42 cellular contexts compared by ENCODE assay signal in genomic region chr22:40875111-40875510, GRCh38. TPM values are rescaled to one million over a fixed set of nuclear protein-coding genes. Genes with fewer than 3 reads are reported as not detected.
"Had no signal": no experiment of that assay in that cellular context is flagged by ENCODE, and none has a peak within 500 bp of the region (broad histone marks: within the 10 kb centered on the region; RNA-seq: fewer than 3 reads in every experiment).

No MANE protein-coding gene starts in this region.

- H3K27ac ChIP-seq: ascending aorta, cardiac muscle cell, VCaP had no signal

- DNase-seq: activated B cell treated with CpG ODN at 0.5 μM for 24 hours; activated CD4-positive, alpha-beta memory T cell treated with anti-CD3 and anti-CD28 coated beads for 36 hours; activated CD4-positive, alpha-beta T cell treated with anti-CD3 and anti-CD28 coated beads for 4 hours; activated CD4-positive, alpha-beta T cell treated with anti-CD3 and anti-CD28 coated beads, Interleukin-2, amount 10 ng/mL, durations not matched to agents 24 days and 14 days; activated CD4-positive, alpha-beta T cell treated with anti-CD3 and anti-CD28 coated beads, Interleukin-2, amount 50 U/mL, for 1 hour; activated CD4-positive, alpha-beta T cell treated with anti-CD3 and anti-CD28 coated beads, Interleukin-2, amount 50 U/mL, for 4 hours; activated CD4-positive, CD25-positive, alpha-beta regulatory T cell treated with anti-CD3 and anti-CD28 coated beads, Interleukin-2, amount 50 U/mL, for 72 hours; activated CD8-positive, alpha-beta memory T cell treated with anti-CD3 and anti-CD28 coated beads, Interleukin-2, amount 50 U/mL, for 4 hours; activated CD8-positive, alpha-beta T cell treated with anti-CD3 and anti-CD28 coated beads for 36 hours; activated effector memory CD4-positive, alpha-beta T cell treated with anti-CD3 and anti-CD28 coated beads, Interleukin-2, amount 50 U/mL, for 16 hours; activated gamma-delta T cell treated with Interleukin-2 at 50 U/mL for 16 hours; activated naive CD4-positive, alpha-beta T cell; activated naive CD4-positive, alpha-beta T cell treated with anti-CD3 and anti-CD28 coated beads, Interleukin-2, amount 10 ng/mL, durations not matched to agents 7 days and 5 days; activated naive CD8-positive, alpha-beta T cell treated with anti-CD3 and anti-CD28 coated beads, Interleukin-2, amount 10 ng/mL, durations not matched to agents 7 days and 5 days; activated naive CD8-positive, alpha-beta T cell treated with anti-CD3 and anti-CD28 coated beads, Interleukin-2, amount 50 U/mL, for 24 hours; activated T-cell treated with anti-CD3 and anti-CD28 coated beads for 4 hours; activated T-cell treated with anti-CD3 and anti-CD28 coated beads, Interleukin-2, amount 50 U/mL, for 1 hour; activated T-cell treated with anti-CD3 and anti-CD28 coated beads, Interleukin-2, amount 50 U/mL, for 4 hours; activated T-cell treated with anti-CD3 and anti-CD28 coated beads, Interleukin-2, amount 50 U/mL, for 72 hours; amygdala; anterior cingulate cortex; caudate nucleus; cerebellar nuclear complex; T-helper 1 cell; T-helper 2 cell; T-helper 9 cell had no signal

- H3K4me1 Mint-ChIP-seq: activated B cell treated with CpG ODN at 0.5 μM for 24 hours; activated CD4-positive, alpha-beta T cell treated with anti-CD3 and anti-CD28 coated beads, Interleukin-2, amount 10 ng/mL, durations not matched to agents 24 days and 14 days; activated naive CD4-positive, alpha-beta T cell treated with anti-CD3 and anti-CD28 coated beads, Interleukin-2, amount 10 ng/mL, durations not matched to agents 7 days and 5 days; activated naive CD8-positive, alpha-beta T cell treated with anti-CD3 and anti-CD28 coated beads, Interleukin-2, amount 10 ng/mL, durations not matched to agents 7 days and 5 days; activated naive CD8-positive, alpha-beta T cell treated with anti-CD3 and anti-CD28 coated beads, Interleukin-2, amount 50 U/mL, for 24 hours; activated T-helper 17 cell treated with anti-CD3 and anti-CD28 coated beads, Interleukin-2, amount 50 U/mL, for 72 hours; brain; central memory CD8-positive, alpha-beta T cell had no signal

- H3K9me3 ChIP-seq: ascending aorta had no signal

- H3K4me1 ChIP-seq: ascending aorta had no signal

- H3K27ac Mint-ChIP-seq: activated B cell treated with CpG ODN at 0.5 μM for 24 hours; activated CD4-positive, alpha-beta memory T cell treated with anti-CD3 and anti-CD28 coated beads for 36 hours; activated CD4-positive, alpha-beta T cell treated with anti-CD3 and anti-CD28 coated beads, Interleukin-2, amount 10 ng/mL, durations not matched to agents 24 days and 14 days; activated CD8-positive, alpha-beta T cell treated with anti-CD3 and anti-CD28 coated beads for 36 hours; activated naive CD4-positive, alpha-beta T cell treated with anti-CD3 and anti-CD28 coated beads, Interleukin-2, amount 10 ng/mL, durations not matched to agents 7 days and 5 days; activated naive CD4-positive, alpha-beta T cell treated with anti-CD3 and anti-CD28 coated beads, Interleukin-2, amount 50 U/mL, for 24 hours; activated naive CD8-positive, alpha-beta T cell; activated naive CD8-positive, alpha-beta T cell treated with anti-CD3 and anti-CD28 coated beads, Interleukin-2, amount 10 ng/mL, durations not matched to agents 7 days and 5 days; activated naive CD8-positive, alpha-beta T cell treated with anti-CD3 and anti-CD28 coated beads, Interleukin-2, amount 50 U/mL, for 24 hours; activated T-cell treated with anti-CD3 and anti-CD28 coated beads, Interleukin-2, amount 50 U/mL, for 72 hours; activated T-helper 1 cell treated with anti-CD3 and anti-CD28 coated beads, Interleukin-12 subunit alpha, Interleukin-12 subunit beta, Interleukin-2, Interleukin-4 antibody, amounts not matched to agents 30 ng/mL and 10 ng/mL and 1 ng/mL, durations not matched to agents 14 hours and 24 hours and 36 hours; activated T-helper 17 cell treated with anti-CD3 and anti-CD28 coated beads, Interleukin-2, amount 50 U/mL, for 72 hours; brain; T-helper 1 cell treated with Interleukin-12 subunit alpha and Interleukin-12 subunit beta and Interleukin-4 antibody, amounts not matched to agents 30 μg/mL and 1 μg/mL, for 36 hours; T-helper 2 cell treated with Interferon-gamma antibody and Interleukin-4, amounts not matched to agents 5 μg/mL and 100 μg/mL, for 36 hours had no signal

- H3K27me3 ChIP-seq: ascending aorta, cardiac muscle cell had no signal

- ATAC-seq: activated CD8-positive, alpha-beta T cell treated with anti-CD3 and anti-CD28 coated beads for 36 hours; activated naive CD8-positive, alpha-beta T cell treated with anti-CD3 and anti-CD28 coated beads, Interleukin-2, amount 50 U/mL, for 24 hours; activated T-cell treated with anti-CD3 and anti-CD28 coated beads, Interleukin-2, amount 50 U/mL, for 4 hours; activated T-cell treated with anti-CD3 and anti-CD28 coated beads, Interleukin-2, amount 50 U/mL, for 72 hours; activated T-helper 17 cell treated with anti-CD3 and anti-CD28 coated beads, Interleukin-2, amount 50 U/mL, for 72 hours had no signal

- H3K9me3 Mint-ChIP-seq: activated B cell treated with CpG ODN at 0.5 μM for 24 hours; activated CD4-positive, alpha-beta memory T cell treated with anti-CD3 and anti-CD28 coated beads for 36 hours; activated CD4-positive, alpha-beta T cell treated with anti-CD3 and anti-CD28 coated beads, Interleukin-2, amount 10 ng/mL, durations not matched to agents 24 days and 14 days; activated CD8-positive, alpha-beta T cell treated with anti-CD3 and anti-CD28 coated beads for 36 hours; activated naive CD4-positive, alpha-beta T cell treated with anti-CD3 and anti-CD28 coated beads, Interleukin-2, amount 10 ng/mL, durations not matched to agents 7 days and 5 days; activated naive CD4-positive, alpha-beta T cell treated with anti-CD3 and anti-CD28 coated beads, Interleukin-2, amount 50 U/mL, for 24 hours; activated naive CD8-positive, alpha-beta T cell treated with anti-CD3 and anti-CD28 coated beads, Interleukin-2, amount 10 ng/mL, durations not matched to agents 7 days and 5 days; activated naive CD8-positive, alpha-beta T cell treated with anti-CD3 and anti-CD28 coated beads, Interleukin-2, amount 50 U/mL, for 24 hours; activated T-cell treated with anti-CD3 and anti-CD28 coated beads, Interleukin-2, amount 50 U/mL, for 4 hours; activated T-cell treated with anti-CD3 and anti-CD28 coated beads, Interleukin-2, amount 50 U/mL, for 72 hours; activated T-helper 1 cell treated with anti-CD3 and anti-CD28 coated beads, Interleukin-12 subunit alpha, Interleukin-12 subunit beta, Interleukin-2, Interleukin-4 antibody, amounts not matched to agents 30 ng/mL and 10 ng/mL and 1 ng/mL, durations not matched to agents 14 hours and 24 hours and 36 hours; activated T-helper 17 cell treated with anti-CD3 and anti-CD28 coated beads, Interleukin-2, amount 50 U/mL, for 72 hours; brain; central memory CD8-positive, alpha-beta T cell; T-helper 1 cell treated with Interleukin-12 subunit alpha and Interleukin-12 subunit beta and Interleukin-4 antibody, amounts not matched to agents 30 μg/mL and 1 μg/mL, for 36 hours; T-helper 2 cell treated with Interferon-gamma antibody and Interleukin-4, amounts not matched to agents 5 μg/mL and 100 μg/mL, for 36 hours had no signal

- H3K4me3 ChIP-seq: ascending aorta, cardiac muscle cell had no signal

- H3K27me3 Mint-ChIP-seq: activated B cell treated with CpG ODN at 0.5 μM for 24 hours; activated CD4-positive, alpha-beta memory T cell treated with anti-CD3 and anti-CD28 coated beads for 36 hours; activated CD4-positive, alpha-beta T cell treated with anti-CD3 and anti-CD28 coated beads, Interleukin-2, amount 10 ng/mL, durations not matched to agents 24 days and 14 days; activated CD8-positive, alpha-beta T cell treated with anti-CD3 and anti-CD28 coated beads for 36 hours; activated naive CD4-positive, alpha-beta T cell treated with anti-CD3 and anti-CD28 coated beads, Interleukin-2, amount 10 ng/mL, durations not matched to agents 7 days and 5 days; activated naive CD4-positive, alpha-beta T cell treated with anti-CD3 and anti-CD28 coated beads, Interleukin-2, amount 50 U/mL, for 24 hours; activated naive CD8-positive, alpha-beta T cell; activated naive CD8-positive, alpha-beta T cell treated with anti-CD3 and anti-CD28 coated beads, Interleukin-2, amount 10 ng/mL, durations not matched to agents 7 days and 5 days; activated naive CD8-positive, alpha-beta T cell treated with anti-CD3 and anti-CD28 coated beads, Interleukin-2, amount 50 U/mL, for 24 hours; activated T-helper 17 cell treated with anti-CD3 and anti-CD28 coated beads, Interleukin-2, amount 50 U/mL, for 72 hours; brain; central memory CD8-positive, alpha-beta T cell had no signal

- FAIRE-seq: bronchial epithelial cell, TTC549 had no signal

- H3K4me3 Mint-ChIP-seq: activated B cell treated with CpG ODN at 0.5 μM for 24 hours; activated CD4-positive, alpha-beta memory T cell treated with anti-CD3 and anti-CD28 coated beads for 36 hours; activated CD4-positive, alpha-beta T cell treated with anti-CD3 and anti-CD28 coated beads, Interleukin-2, amount 10 ng/mL, durations not matched to agents 24 days and 14 days; activated CD8-positive, alpha-beta T cell treated with anti-CD3 and anti-CD28 coated beads for 36 hours; activated naive CD4-positive, alpha-beta T cell treated with anti-CD3 and anti-CD28 coated beads, Interleukin-2, amount 10 ng/mL, durations not matched to agents 7 days and 5 days; activated naive CD4-positive, alpha-beta T cell treated with anti-CD3 and anti-CD28 coated beads, Interleukin-2, amount 50 U/mL, for 24 hours; activated naive CD8-positive, alpha-beta T cell; activated naive CD8-positive, alpha-beta T cell treated with anti-CD3 and anti-CD28 coated beads, Interleukin-2, amount 10 ng/mL, durations not matched to agents 7 days and 5 days; activated naive CD8-positive, alpha-beta T cell treated with anti-CD3 and anti-CD28 coated beads, Interleukin-2, amount 50 U/mL, for 24 hours; activated T-cell treated with anti-CD3 and anti-CD28 coated beads, Interleukin-2, amount 50 U/mL, for 4 hours; activated T-cell treated with anti-CD3 and anti-CD28 coated beads, Interleukin-2, amount 50 U/mL, for 72 hours; activated T-helper 1 cell treated with anti-CD3 and anti-CD28 coated beads, Interleukin-12 subunit alpha, Interleukin-12 subunit beta, Interleukin-2, Interleukin-4 antibody, amounts not matched to agents 30 ng/mL and 10 ng/mL and 1 ng/mL, durations not matched to agents 14 hours and 24 hours and 36 hours; activated T-helper 17 cell treated with anti-CD3 and anti-CD28 coated beads, Interleukin-2, amount 50 U/mL, for 72 hours; brain; central memory CD8-positive, alpha-beta T cell; T-helper 1 cell treated with Interleukin-12 subunit alpha and Interleukin-12 subunit beta and Interleukin-4 antibody, amounts not matched to agents 30 μg/mL and 1 μg/mL, for 36 hours; T-helper 2 cell treated with Interferon-gamma antibody and Interleukin-4, amounts not matched to agents 5 μg/mL and 100 μg/mL, for 36 hours had no signal

RNA-seq across cellular contexts. Expression of gene DNAJB7, which starts 13.2 kb away (rescaled TPM):
- total RNA-seq: activated B cell treated with CpG ODN at 0.5 μM for 24 hours; activated CD4-positive, alpha-beta memory T cell treated with anti-CD3 and anti-CD28 coated beads for 36 hours; activated CD4-positive, alpha-beta T cell treated with anti-CD3 and anti-CD28 coated beads, Interleukin-2, amount 10 ng/mL, durations not matched to agents 24 days and 14 days; activated CD8-positive, alpha-beta memory T cell treated with anti-CD3 and anti-CD28 coated beads for 36 hours; activated CD8-positive, alpha-beta T cell treated with anti-CD3 and anti-CD28 coated beads for 36 hours; activated naive CD8-positive, alpha-beta T cell treated with anti-CD3 and anti-CD28 coated beads, Interleukin-2, amount 10 ng/mL, durations not matched to agents 7 days and 5 days; activated T-cell treated with anti-CD3 and anti-CD28 coated beads, Interleukin-2, amount 50 U/mL, for 4 hours; activated T-cell treated with anti-CD3 and anti-CD28 coated beads, Interleukin-2, amount 50 U/mL, for 72 hours; activated T-helper 1 cell treated with anti-CD3 and anti-CD28 coated beads, Interleukin-12 subunit alpha, Interleukin-12 subunit beta, Interleukin-2, Interleukin-4 antibody, amounts not matched to agents 30 ng/mL and 10 ng/mL and 1 ng/mL, durations not matched to agents 14 hours and 24 hours and 36 hours; activated T-helper 17 cell treated with anti-CD3 and anti-CD28 coated beads, Interleukin-2, amount 50 U/mL, for 72 hours; ascending aorta; bronchial epithelial cell; cardiac muscle cell; chondrocyte had no signal
- polyA plus RNA-seq: adipose tissue had no signal
